ENCODE assay signal across 23 cellular contexts in genomic region chr4:104279744-104280143, GRCh38.
"Had no signal": no experiment of that assay in that cellular context is flagged by ENCODE, and none has a peak within 500 bp of the region (broad histone marks: within the 10 kb centered on the region; RNA-seq: fewer than 3 reads in every experiment).

No MANE protein-coding gene starts in this region.

- H3K27me3 ChIP-seq: colonic mucosa, heart left ventricle, pancreas, right lobe of liver, transverse colon had no signal

- H3K4me3 Mint-ChIP-seq: central memory CD8-positive, alpha-beta T cell; endodermal cell; nephron; stimulated activated effector memory CD8-positive, alpha-beta T cell treated with anti-CD3 and anti-CD28 coated beads, Interleukin-12 subunit alpha, Interleukin-12 subunit beta, amount 100 ng/mL, for 72 hours had no signal

- H3K36me3 Mint-ChIP-seq: stimulated activated effector memory CD8-positive, alpha-beta T cell treated with anti-CD3 and anti-CD28 coated beads, Interleukin-12 subunit alpha, Interleukin-12 subunit beta, amount 100 ng/mL, for 72 hours had no signal

- H3K4me1 Mint-ChIP-seq: central memory CD8-positive, alpha-beta T cell; endodermal cell; nephron; stimulated activated effector memory CD8-positive, alpha-beta T cell treated with anti-CD3 and anti-CD28 coated beads, Interleukin-12 subunit alpha, Interleukin-12 subunit beta, amount 100 ng/mL, for 72 hours had no signal

- H3K27me3 Mint-ChIP-seq: central memory CD8-positive, alpha-beta T cell had no signal

- DNase-seq: colonic mucosa; dermis blood vessel endothelial cell; effector CD4-positive, alpha-beta T cell; endodermal cell; erythroblast; foreskin keratinocyte; heart left ventricle; kidney glomerular epithelial cell; mammary epithelial cell; occipital lobe; pancreas; retina; right lobe of liver; stimulated activated CD4-positive, alpha-beta T cell treated with anti-CD3 and anti-CD28 coated beads, Interleukin-4, amount 100 ng/mL, for 1 hour; stimulated activated CD8-positive, alpha-beta memory T cell treated with anti-CD3 and anti-CD28 coated beads, Interleukin-4, amount 100 ng/mL, for 48 hours; stimulated activated naive CD8-positive, alpha-beta T cell treated with anti-CD3 and anti-CD28 coated beads, Interleukin-15, Interleukin-2, amounts not matched to agents 100 U/mL and 50 U/mL, for 24 hours; transverse colon had no signal

- H3K27ac Mint-ChIP-seq: endodermal cell; nephron; stimulated activated effector memory CD8-positive, alpha-beta T cell treated with anti-CD3 and anti-CD28 coated beads, Interleukin-12 subunit alpha, Interleukin-12 subunit beta, amount 100 ng/mL, for 72 hours had no signal

- H3K9me3 Mint-ChIP-seq: endodermal cell, nephron had no signal

- ATAC-seq: foreskin keratinocyte; heart left ventricle; left lobe of liver; pancreas; right lobe of liver; stimulated activated effector memory CD8-positive, alpha-beta T cell treated with anti-CD3 and anti-CD28 coated beads, Interleukin-12 subunit alpha, Interleukin-12 subunit beta, amount 100 ng/mL, for 72 hours; stimulated activated naive CD8-positive, alpha-beta T cell treated with anti-CD3 and anti-CD28 coated beads, Interleukin-15, Interleukin-2, amounts not matched to agents 100 U/mL and 50 U/mL, for 24 hours had no signal

- H3K27ac ChIP-seq: colonic mucosa, foreskin keratinocyte, heart left ventricle, pancreas, prostate gland, right lobe of liver, thoracic aorta, transverse colon had no signal
